In the genomic region with DNA sequence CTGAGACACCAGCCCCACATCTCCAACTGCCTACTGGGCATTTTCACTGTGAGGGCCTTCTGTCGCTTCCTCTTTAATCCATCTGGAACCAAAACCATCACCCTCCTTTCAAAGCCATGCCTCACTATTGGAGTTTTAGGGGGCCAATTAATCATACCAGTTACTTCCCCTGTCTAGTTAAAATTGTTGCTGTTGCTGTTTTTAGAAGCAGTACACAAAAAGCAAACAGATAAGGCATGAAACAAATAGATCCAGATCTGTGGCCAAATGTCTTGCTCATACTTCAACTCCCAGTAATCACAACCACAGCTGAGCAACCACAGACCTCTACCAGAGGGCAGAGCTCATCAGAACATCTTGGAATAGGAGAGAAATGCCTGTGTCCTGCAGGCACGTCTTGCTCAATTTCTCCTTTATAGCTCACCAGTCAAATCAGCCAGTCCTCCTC, we compare ENCODE assay signal across 8 cellular contexts.
DNase-seq lines count a peak whose midpoint lies in the region; ATAC-seq, FAIRE-seq and TF ChIP-seq lines count a peak whose summit lies in the region.

No MANE protein-coding gene starts in this region.

- no peak for TF ChIP-seq CTCF in A549 (IDR thresholded peaks at IDR 0.05)

- TF ChIP-seq EP300 in A549 (IDR thresholded peaks at IDR 0.05): no peak

- no peak overlapping the region for H3K4me3 ChIP-seq in A549
- no peak overlapping the region for H3K4me3 ChIP-seq in mesodermal cell (ENCODE audit: extremely low read depth, insufficient read depth, low read length, poor library complexity, severe bottlenecking)

- H3K9me3 ChIP-seq in A549 (no peaks in the 10 kb centered on the region), mesodermal cell (ENCODE audit: control insufficient read depth, low read length) (no peaks in the 10 kb centered on the region)

- H3K4me2 ChIP-seq in A549: peak overlapping the region; percentile 42; the same call in 2 of the 3 replicates

- CTCF ChIA-PET in A549 (lab: Yijun Ruan, JAX): no interaction called here

- DNase-seq in A549 (ENCODE audit: low read depth in 1 of 2, low spot score in 1 of 2) (peak in 1 of 2 experiments; percentile 26), NCI-H1694 treated with DMSO at 0.1 percent for 48 hours (lab: John Stamatoyannopoulos, UW) (peak; percentile 19), cerebellar cortex (ENCODE audit: low spot score) (peak; percentile 34)
- no peak for DNase-seq in NK-92 treated with Interleukin-12 subunit alpha and Interleukin-12 subunit beta, amount 100 ng/mL, for 24 hours (lab: John Stamatoyannopoulos, UW)

- POLR2A ChIA-PET in A549 (lab: Yijun Ruan, JAX): no interaction called here

- no peaks in the 10 kb centered on the region for H3K36me3 ChIP-seq in mesodermal cell (ENCODE audit: control insufficient read depth, insufficient read depth, low read length)

- H3K4me1 ChIP-seq in A549 (peaks cover 13% of the 10 kb centered on the region), mesodermal cell (ENCODE audit: control insufficient read depth, insufficient read depth, low read length, poor library complexity, severe bottlenecking) (peaks cover 7% of the 10 kb centered on the region)

- no peak for TF ChIP-seq POLR2A in A549 (IDR thresholded peaks at IDR 0.05; ENCODE audit: low read length)

- no peak for TF ChIP-seq RAD21 in A549 (conservative IDR thresholded peaks at IDR 0.05 in 1 of 2, IDR thresholded peaks at IDR 0.05 in 1 of 2)

- FAIRE-seq in A549 (lab: Jason Lieb, UNC): no peak

- H3K27ac ChIP-seq in A549 (peak overlapping the region; percentile 37 to 46; a peak in 5 of 6 replicates), mesodermal cell (ENCODE audit: low read depth, low read length, severe bottlenecking) (peak overlapping the region; percentile 17)

- ATAC-seq in A549 (peak in 1 of 2 experiments; percentile 62; a peak in 3 of 6 replicates), HG02759 (IDR thresholded peaks at IDR 0.05; ENCODE audit: unreplicated experiment) (no peak), HG03108 (IDR thresholded peaks at IDR 0.05; ENCODE audit: unreplicated experiment) (no peak), GM18909 (IDR thresholded peaks at IDR 0.05; ENCODE audit: poor library complexity, unreplicated experiment) (no peak)

- WGBS in A549 (ENCODE audit: missing lambda C conversion rate): 88% methylated on average over 2 of the region's 2 CpGs
- WGBS in mesodermal cell (ENCODE audit: insufficient coverage in 2 of 2), 2 experiments: 100% methylated on average over 1 of the region's 2 CpGs

TF ChIP-seq in A549, 52 proteins besides CTCF, POLR2A, EP300 and RAD21:
- no peak for TF ChIP-seq KDM1A (IDR thresholded peaks at IDR 0.05; ENCODE audit: low read depth)
- TF ChIP-seq GATA3 (IDR thresholded peaks at IDR 0.05; ENCODE audit: borderline replicate concordance): 0 out of 2 replicates have a peak, but pooled peaks have one; percentile 25
